23 cellular contexts compared by ENCODE assay signal in the genomic region with DNA sequence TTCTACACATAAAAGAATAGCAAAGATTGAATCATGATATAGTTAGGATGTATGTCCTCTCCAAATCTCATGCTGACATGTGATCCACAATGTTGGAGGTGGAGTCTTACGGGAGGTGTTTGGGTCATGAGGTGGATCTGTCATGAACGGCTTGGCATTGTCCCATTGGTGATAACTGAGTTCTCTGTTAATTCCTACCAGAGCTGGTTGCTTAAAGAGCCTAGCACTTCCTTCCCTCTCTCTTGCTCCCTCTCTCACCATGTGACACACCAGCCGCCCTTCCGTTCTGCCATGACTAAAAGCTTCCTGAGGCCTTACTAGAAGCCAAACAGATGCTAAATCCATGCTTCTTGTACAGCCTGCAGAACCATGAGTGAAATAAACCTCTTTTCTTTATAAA.
"Had no signal": no experiment of that assay in that cellular context is flagged by ENCODE, and none has a peak within 500 bp of the region (broad histone marks: within the 10 kb centered on the region; RNA-seq: fewer than 3 reads in every experiment).

No MANE protein-coding gene starts in this region.

- H3K27ac Mint-ChIP-seq: effector memory CD8-positive, alpha-beta T cell; immature natural killer cell; memory B cell; natural killer cell; stimulated activated memory B cell treated with anti-CD40 and anti-IgM and Interleukin-4, amounts not matched to agents 10 μg/mL and 1 μg/mL and 100 μg/mL, for 72 hours had no signal

- H3K27me3 ChIP-seq: esophagus squamous epithelium, ovary, upper lobe of right lung, uterus had no signal

- H3K4me1 ChIP-seq: psoas muscle, spleen, tibial nerve, upper lobe of right lung, uterus had no signal

- H3K4me3 ChIP-seq: esophagus squamous epithelium, lung, ovary, psoas muscle, skin epidermis, spleen, thoracic aorta, tibial nerve, upper lobe of right lung, uterus had no signal

- H3K36me3 ChIP-seq: esophagus squamous epithelium, ovary, spleen, thoracic aorta, tibial nerve, upper lobe of right lung, uterus had no signal

- H3K36me3 Mint-ChIP-seq: immature natural killer cell; memory B cell; natural killer cell; stimulated activated memory B cell treated with anti-CD40 and anti-IgM and Interleukin-4, amounts not matched to agents 10 μg/mL and 1 μg/mL and 100 μg/mL, for 72 hours had no signal

- DNase-seq: cortex of kidney; effector memory CD8-positive, alpha-beta T cell; esophagus squamous epithelium; hypothalamus; immature natural killer cell; natural killer cell; occipital lobe; ovary; posterior cingulate gyrus; psoas muscle; right cardiac atrium; spleen; stimulated activated CD4-positive, alpha-beta T cell treated with anti-CD3 and anti-CD28 coated beads, Interleukin-4, amount 100 ng/mL, for 4 hours; stimulated activated naive CD8-positive, alpha-beta T cell treated with anti-CD3 and anti-CD28 coated beads, Interleukin-15, Interleukin-2, amounts not matched to agents 100 U/mL and 50 U/mL, for 24 hours; upper lobe of right lung; uterus had no signal

- H3K9me3 ChIP-seq: esophagus squamous epithelium, ovary, psoas muscle, spleen, thoracic aorta, tibial nerve, upper lobe of right lung, uterus had no signal

- H3K4me1 Mint-ChIP-seq: immature natural killer cell; memory B cell; natural killer cell; stimulated activated memory B cell treated with anti-CD40 and anti-IgM and Interleukin-4, amounts not matched to agents 10 μg/mL and 1 μg/mL and 100 μg/mL, for 72 hours had no signal

- H3K27me3 Mint-ChIP-seq: stimulated activated memory B cell treated with anti-CD40 and anti-IgM and Interleukin-4, amounts not matched to agents 10 μg/mL and 1 μg/mL and 100 μg/mL, for 72 hours had no signal

- H3K27ac ChIP-seq: epithelial cell of prostate, esophagus squamous epithelium, ovary, psoas muscle, skin epidermis, spleen, thoracic aorta, tibial nerve, upper lobe of right lung, uterus had no signal

- H3K4me3 Mint-ChIP-seq: effector memory CD8-positive, alpha-beta T cell; immature natural killer cell; memory B cell; natural killer cell; stimulated activated memory B cell treated with anti-CD40 and anti-IgM and Interleukin-4, amounts not matched to agents 10 μg/mL and 1 μg/mL and 100 μg/mL, for 72 hours had no signal

- H3K9me3 Mint-ChIP-seq: effector memory CD8-positive, alpha-beta T cell; immature natural killer cell; memory B cell; natural killer cell; stimulated activated memory B cell treated with anti-CD40 and anti-IgM and Interleukin-4, amounts not matched to agents 10 μg/mL and 1 μg/mL and 100 μg/mL, for 72 hours had no signal
